ENCODE assay signal across 13 cellular contexts in genomic region chr2:100198461-100199230, GRCh38. TPM values are rescaled to one million over a fixed set of nuclear protein-coding genes. Genes with fewer than 3 reads are reported as not detected.
DNase-seq lines count a peak whose midpoint lies in the region; ATAC-seq and TF ChIP-seq lines count a peak whose summit lies in the region.
"Had no signal": no experiment of that assay in that cellular context is flagged by ENCODE, and none has a peak within 500 bp of the region (broad histone marks: within the 10 kb centered on the region; RNA-seq: fewer than 3 reads in every experiment).

No MANE protein-coding gene starts in this region.

- no peaks in the 10 kb centered on the region for H3K79me1 ChIP-seq in neuronal stem cell (ENCODE audit: low read depth, low read length)

- H2BK120ac ChIP-seq in neuronal stem cell (ENCODE audit: low read depth, low read length): no peak overlapping the region

- H3K23ac ChIP-seq in neuronal stem cell (ENCODE audit: low read depth, low read length, poor library complexity): no peak overlapping the region

- no CpG with 5 or more reads among the region's 13 CpGs for WGBS in neuronal stem cell (ENCODE audit: extremely low coverage in 2 of 2, insufficient read length in 2 of 2, insufficient replicate concordance in 1 of 2), 2 donors

- TF ChIP-seq CTCF in left ventricle myocardium inferior (IDR thresholded peaks at IDR 0.05; ENCODE audit: borderline replicate concordance): no peak
- no peak for TF ChIP-seq CTCF in upper lobe of right lung (IDR thresholded peaks at IDR 0.05)

- intact Hi-C loops in left ventricle myocardium inferior (cut with micrococcal nuclease) (no loop called here), upper lobe of right lung (cut with DNase I) (no loop called here)

- no peak overlapping the region for H3K4me3 Mint-ChIP-seq in stimulated activated memory B cell treated with anti-CD40 and anti-IgM and Interleukin-4, amounts not matched to agents 10 μg/mL and 1 μg/mL and 100 μg/mL, for 72 hours
- H3K4me3 Mint-ChIP-seq: activated CD8-positive, alpha-beta memory T cell treated with anti-CD3 and anti-CD28 coated beads, Interleukin-2, amount 10 ng/mL, durations not matched to agents 7 days and 5 days had no signal

- H3K4me1 ChIP-seq in left ventricle myocardium inferior (peaks cover 30% of the 10 kb centered on the region), neuronal stem cell (ENCODE audit: control insufficient read depth in 2 of 2, insufficient read depth in 1 of 2, low read depth in 1 of 2, low read length in 2 of 2) (peaks cover 12 to 17% of the 10 kb centered on the region in 2 donors), upper lobe of right lung (peaks cover 43% of the 10 kb centered on the region)

- H4K91ac ChIP-seq in neuronal stem cell (ENCODE audit: low read depth, low read length, poor library complexity): no peak overlapping the region

- no peak overlapping the region for H3K4ac ChIP-seq in neuronal stem cell (ENCODE audit: low read length)

- H3K27ac ChIP-seq in left ventricle myocardium inferior (replicated peaks) (peak overlapping the region; percentile 86), neuronal stem cell (replicated peaks; ENCODE audit: low read length) (no peak overlapping the region), upper lobe of right lung (peak overlapping the region; percentile 78)
- H3K27ac ChIP-seq: 22Rv1 had no signal

- DNase-seq in DMS53 (lab: John Stamatoyannopoulos, UW): peak; percentile 17
- no peak for DNase-seq in DMS53 treated with DMSO at 0.1 percent for 48 hours (lab: John Stamatoyannopoulos, UW; ENCODE audit: unreplicated experiment)
- no peak for DNase-seq in left ventricle myocardium inferior
- no peak for DNase-seq in neuronal stem cell (ENCODE audit: low spot score)
- no peak for DNase-seq in upper lobe of right lung
- no peak for DNase-seq in SW 1271 (lab: John Stamatoyannopoulos, UW)
- DNase-seq in SIG-M5 treated with dmso at 0.1 percent for 504 hours (lab: John Stamatoyannopoulos, UW; ENCODE audit: unreplicated experiment): no peak
- DNase-seq: activated CD8-positive, alpha-beta memory T cell treated with anti-CD3 and anti-CD28 coated beads, Interleukin-2, amount 10 ng/mL, durations not matched to agents 7 days and 5 days; Calu3; Karpas-422 had no signal

- no peak overlapping the region for H3K4me2 ChIP-seq in neuronal stem cell (ENCODE audit: insufficient read depth, low read length, poor library complexity, severe bottlenecking)

- H3K4me3 ChIP-seq in left ventricle myocardium inferior: no peak overlapping the region
- no peak overlapping the region for H3K4me3 ChIP-seq in neuronal stem cell (ENCODE audit: low read length in 2 of 2)
- H3K4me3 ChIP-seq in upper lobe of right lung: no peak overlapping the region
- H3K4me3 ChIP-seq: GM12878 had no signal

- no peak overlapping the region for H3K27ac Mint-ChIP-seq in stimulated activated memory B cell treated with anti-CD40 and anti-IgM and Interleukin-4, amounts not matched to agents 10 μg/mL and 1 μg/mL and 100 μg/mL, for 72 hours
- H3K27ac Mint-ChIP-seq: activated CD8-positive, alpha-beta memory T cell treated with anti-CD3 and anti-CD28 coated beads, Interleukin-2, amount 10 ng/mL, durations not matched to agents 7 days and 5 days had no signal

- peak overlapping the region; percentile 3 for H3K14ac ChIP-seq in neuronal stem cell (ENCODE audit: low read length)

- no peaks in the 10 kb centered on the region for H3K36me3 Mint-ChIP-seq in stimulated activated memory B cell treated with anti-CD40 and anti-IgM and Interleukin-4, amounts not matched to agents 10 μg/mL and 1 μg/mL and 100 μg/mL, for 72 hours
- H3K36me3 Mint-ChIP-seq: activated CD8-positive, alpha-beta memory T cell treated with anti-CD3 and anti-CD28 coated beads, Interleukin-2, amount 10 ng/mL, durations not matched to agents 7 days and 5 days had no signal

- H3K4me1 Mint-ChIP-seq in stimulated activated memory B cell treated with anti-CD40 and anti-IgM and Interleukin-4, amounts not matched to agents 10 μg/mL and 1 μg/mL and 100 μg/mL, for 72 hours: no peaks in the 10 kb centered on the region
- H3K4me1 Mint-ChIP-seq: activated CD8-positive, alpha-beta memory T cell treated with anti-CD3 and anti-CD28 coated beads, Interleukin-2, amount 10 ng/mL, durations not matched to agents 7 days and 5 days had no signal

- peak overlapping the region; percentile 16 for H2AK5ac ChIP-seq in neuronal stem cell (ENCODE audit: low read depth, low read length)

- H3K9me3 Mint-ChIP-seq in stimulated activated memory B cell treated with anti-CD40 and anti-IgM and Interleukin-4, amounts not matched to agents 10 μg/mL and 1 μg/mL and 100 μg/mL, for 72 hours: peaks cover 5% of the 10 kb centered on the region

- H3K18ac ChIP-seq in neuronal stem cell (ENCODE audit: low read length): peak overlapping the region; percentile 76

- no peak overlapping the region for H3K9ac ChIP-seq in neuronal stem cell (ENCODE audit: low read depth, low read length, poor library complexity)

- no peak overlapping the region for H2BK5ac ChIP-seq in neuronal stem cell (ENCODE audit: low read length)

- ATAC-seq in upper lobe of right lung: no peak
- no peak for ATAC-seq in stimulated activated memory B cell treated with anti-CD40 and anti-IgM and Interleukin-4, amounts not matched to agents 10 μg/mL and 1 μg/mL and 100 μg/mL, for 72 hours
- ATAC-seq: activated CD8-positive, alpha-beta memory T cell treated with anti-CD3 and anti-CD28 coated beads, Interleukin-2, amount 10 ng/mL, durations not matched to agents 7 days and 5 days; GM12878 had no signal

- H3K9me3 ChIP-seq in left ventricle myocardium inferior (replicated peaks) (no peaks in the 10 kb centered on the region), neuronal stem cell (replicated peaks in 1 of 2; ENCODE audit: control insufficient read depth in 2 of 2, insufficient read depth in 1 of 2, low read depth in 1 of 2, low read length in 2 of 2) (peaks cover 0 to 2% of the 10 kb centered on the region in 2 donors), upper lobe of right lung (no peaks in the 10 kb centered on the region)

- peaks cover 15% of the 10 kb centered on the region for H3K27me3 Mint-ChIP-seq in stimulated activated memory B cell treated with anti-CD40 and anti-IgM and Interleukin-4, amounts not matched to agents 10 μg/mL and 1 μg/mL and 100 μg/mL, for 72 hours

- H2BK15ac ChIP-seq in neuronal stem cell (ENCODE audit: low read length): peak overlapping the region; percentile 17

- no peak overlapping the region for H4K8ac ChIP-seq in neuronal stem cell (ENCODE audit: low read depth, low read length)

- H3K36me3 ChIP-seq in left ventricle myocardium inferior: no peaks in the 10 kb centered on the region
- H3K36me3 ChIP-seq in neuronal stem cell (replicated peaks in 1 of 2; ENCODE audit: control insufficient read depth in 2 of 2, insufficient read depth in 2 of 2, low read length in 2 of 2): no peaks in the 10 kb centered on the region
- no peaks in the 10 kb centered on the region for H3K36me3 ChIP-seq in upper lobe of right lung

- peak overlapping the region; percentile 86 for H2AFZ ChIP-seq in neuronal stem cell (ENCODE audit: low read length)

- H3K27me3 ChIP-seq in left ventricle myocardium inferior (ENCODE audit: low read depth): no peaks in the 10 kb centered on the region
- H3K27me3 ChIP-seq in neuronal stem cell (ENCODE audit: control insufficient read depth in 3 of 3, insufficient read depth in 3 of 3, low read depth in 1 of 3, low read length in 3 of 3): no peaks in the 10 kb centered on the region
- H3K27me3 ChIP-seq in upper lobe of right lung: no peaks in the 10 kb centered on the region

- peak overlapping the region; percentile 77 for H2BK12ac ChIP-seq in neuronal stem cell (ENCODE audit: low read length)

RNA-seq across cellular contexts. Expression of gene AFF3, which starts 56.3 kb away (rescaled TPM):
- 8.0 TPM for total RNA-seq in left ventricle myocardium inferior
- 4.0 TPM for polyA plus RNA-seq in neuronal stem cell (2013, experiment 1 of 2)
- polyA plus RNA-seq in neuronal stem cell (2013, experiment 2 of 2): 3.9 TPM
- 44.6 TPM for total RNA-seq in upper lobe of right lung
- total RNA-seq: Calu3 had no signal
